Comparison of ENCODE assay signal across 1 cellular context in the genomic region with DNA sequence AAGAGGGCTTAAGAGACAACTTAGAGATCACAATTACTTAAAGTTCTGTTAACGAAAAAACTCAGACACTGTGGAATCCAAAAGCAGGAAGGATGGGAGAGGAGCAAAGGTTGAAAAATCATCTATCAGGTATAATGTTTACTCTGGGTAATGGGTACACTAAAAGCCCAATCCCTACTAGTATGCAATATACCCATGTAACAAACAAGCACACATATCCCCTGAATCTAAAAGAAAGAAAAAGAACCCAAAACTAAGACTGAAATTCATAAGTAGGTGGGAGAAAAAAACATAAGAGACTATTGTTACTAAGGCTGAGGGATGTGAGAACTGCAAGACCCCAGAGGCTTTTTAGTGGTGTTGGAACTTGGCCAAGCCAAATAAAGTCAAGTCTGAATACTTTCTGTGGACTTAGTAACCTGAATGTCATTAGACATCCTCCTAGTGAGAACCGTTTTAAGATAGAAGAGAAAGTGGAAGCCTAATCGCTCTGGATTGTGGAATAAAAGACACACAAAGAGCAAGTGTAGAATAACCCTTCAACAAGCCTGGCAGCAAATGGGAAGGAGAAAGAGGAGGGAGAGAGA.
TF ChIP-seq lines count a peak whose summit lies in the region.

No MANE protein-coding gene starts in this region.

TF ChIP-seq in HEK293, 187 proteins besides CTCF, POLR2A, EP300 and RAD21 (continued from another document):
- TF ChIP-seq ZNF18 (tag by site-specific recombination; IDR thresholded peaks at IDR 0.05): peak; percentile 87
- TF ChIP-seq ZNF175 (tag by site-specific recombination; IDR thresholded peaks at IDR 0.05): no peak
- TF ChIP-seq SETDB1 (IDR thresholded peaks at IDR 0.05; ENCODE audit: insufficient read length, low read length): no peak
- no peak for TF ChIP-seq ZNF239 (tag by site-specific recombination; IDR thresholded peaks at IDR 0.05)
- TF ChIP-seq, protein P1, sequence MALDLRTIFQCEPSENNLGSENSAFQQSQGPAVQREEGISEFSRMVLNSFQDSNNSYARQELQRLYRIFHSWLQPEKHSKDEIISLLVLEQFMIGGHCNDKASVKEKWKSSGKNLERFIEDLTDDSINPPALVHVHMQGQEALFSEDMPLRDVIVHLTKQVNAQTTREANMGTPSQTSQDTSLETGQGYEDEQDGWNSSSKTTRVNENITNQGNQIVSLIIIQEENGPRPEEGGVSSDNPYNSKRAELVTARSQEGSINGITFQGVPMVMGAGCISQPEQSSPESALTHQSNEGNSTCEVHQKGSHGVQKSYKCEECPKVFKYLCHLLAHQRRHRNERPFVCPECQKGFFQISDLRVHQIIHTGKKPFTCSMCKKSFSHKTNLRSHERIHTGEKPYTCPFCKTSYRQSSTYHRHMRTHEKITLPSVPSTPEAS (tag by site-specific recombination; IDR thresholded peaks at IDR 0.05): no peak
- TF ChIP-seq ZNF645 (tag by site-specific recombination; IDR thresholded peaks at IDR 0.05): no peak
- no peak for TF ChIP-seq ZNF510 (tag by site-specific recombination; IDR thresholded peaks at IDR 0.05; ENCODE audit: insufficient replicate concordance)
- TF ChIP-seq ZNF639 (tag by site-specific recombination; IDR thresholded peaks at IDR 0.05): no peak
- TF ChIP-seq ZNF23 (tag by site-specific recombination; IDR thresholded peaks at IDR 0.05; ENCODE audit: borderline replicate concordance): no peak
- TF ChIP-seq ZNF670 (tag by site-specific recombination; IDR thresholded peaks at IDR 0.05; ENCODE audit: low read depth): no peak
- TF ChIP-seq, protein P2, sequence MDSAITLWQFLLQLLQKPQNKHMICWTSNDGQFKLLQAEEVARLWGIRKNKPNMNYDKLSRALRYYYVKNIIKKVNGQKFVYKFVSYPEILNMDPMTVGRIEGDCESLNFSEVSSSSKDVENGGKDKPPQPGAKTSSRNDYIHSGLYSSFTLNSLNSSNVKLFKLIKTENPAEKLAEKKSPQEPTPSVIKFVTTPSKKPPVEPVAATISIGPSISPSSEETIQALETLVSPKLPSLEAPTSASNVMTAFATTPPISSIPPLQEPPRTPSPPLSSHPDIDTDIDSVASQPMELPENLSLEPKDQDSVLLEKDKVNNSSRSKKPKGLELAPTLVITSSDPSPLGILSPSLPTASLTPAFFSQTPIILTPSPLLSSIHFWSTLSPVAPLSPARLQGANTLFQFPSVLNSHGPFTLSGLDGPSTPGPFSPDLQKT (IDR thresholded peaks at IDR 0.05; ENCODE audit: borderline replicate concordance, low read depth, low read length): no peak
- no peak for TF ChIP-seq MYNN (tag by site-specific recombination; IDR thresholded peaks at IDR 0.05; ENCODE audit: borderline replicate concordance)
- TF ChIP-seq ZNF626 (tag by site-specific recombination; IDR thresholded peaks at IDR 0.05): no peak
- TF ChIP-seq ATF2 (tag by site-specific recombination; IDR thresholded peaks at IDR 0.05; ENCODE audit: low read depth): no peak
- no peak for TF ChIP-seq ZNF596 (tag by site-specific recombination; IDR thresholded peaks at IDR 0.05)
- TF ChIP-seq ZNF501 (tag by site-specific recombination; IDR thresholded peaks at IDR 0.05): no peak
- TF ChIP-seq ZBTB7A (tag by site-specific recombination; IDR thresholded peaks at IDR 0.05; ENCODE audit: low read depth): no peak
- TF ChIP-seq TRIM28 (IDR thresholded peaks at IDR 0.05; ENCODE audit: borderline replicate concordance, low read length): no peak
- TF ChIP-seq, protein P3, sequence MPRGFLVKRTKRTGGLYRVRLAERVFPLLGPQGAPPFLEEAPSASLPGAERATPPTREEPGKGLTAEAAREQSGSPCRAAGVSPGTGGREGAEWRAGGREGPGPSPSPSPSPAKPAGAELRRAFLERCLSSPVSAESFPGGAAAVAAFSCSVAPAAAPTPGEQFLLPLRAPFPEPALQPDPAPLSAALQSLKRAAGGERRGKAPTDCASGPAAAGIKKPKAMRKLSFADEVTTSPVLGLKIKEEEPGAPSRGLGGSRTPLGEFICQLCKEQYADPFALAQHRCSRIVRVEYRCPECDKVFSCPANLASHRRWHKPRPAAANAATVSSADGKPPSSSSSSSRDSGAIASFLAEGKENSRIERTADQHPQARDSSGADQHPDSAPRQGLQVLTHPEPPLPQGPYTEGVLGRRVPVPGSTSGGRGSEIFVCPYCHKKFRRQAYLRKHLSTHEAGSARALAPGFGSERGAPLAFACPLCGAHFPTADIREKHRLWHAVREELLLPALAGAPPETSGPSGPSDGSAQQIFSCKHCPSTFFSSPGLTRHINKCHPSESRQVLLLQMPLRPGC (tag by site-specific recombination; IDR thresholded peaks at IDR 0.05): no peak
- no peak for TF ChIP-seq ZNF223 (tag by site-specific recombination; IDR thresholded peaks at IDR 0.05)
- peak; percentile 60 for TF ChIP-seq PRDM6 (tag by site-specific recombination; IDR thresholded peaks at IDR 0.05)
- TF ChIP-seq ZNF350 (tag by site-specific recombination; IDR thresholded peaks at IDR 0.05): no peak
- TF ChIP-seq ZNF174 (tag by site-specific recombination; IDR thresholded peaks at IDR 0.05): no peak
- TF ChIP-seq ZNF544 (tag by site-specific recombination; IDR thresholded peaks at IDR 0.05): no peak
- TF ChIP-seq, protein P4, sequence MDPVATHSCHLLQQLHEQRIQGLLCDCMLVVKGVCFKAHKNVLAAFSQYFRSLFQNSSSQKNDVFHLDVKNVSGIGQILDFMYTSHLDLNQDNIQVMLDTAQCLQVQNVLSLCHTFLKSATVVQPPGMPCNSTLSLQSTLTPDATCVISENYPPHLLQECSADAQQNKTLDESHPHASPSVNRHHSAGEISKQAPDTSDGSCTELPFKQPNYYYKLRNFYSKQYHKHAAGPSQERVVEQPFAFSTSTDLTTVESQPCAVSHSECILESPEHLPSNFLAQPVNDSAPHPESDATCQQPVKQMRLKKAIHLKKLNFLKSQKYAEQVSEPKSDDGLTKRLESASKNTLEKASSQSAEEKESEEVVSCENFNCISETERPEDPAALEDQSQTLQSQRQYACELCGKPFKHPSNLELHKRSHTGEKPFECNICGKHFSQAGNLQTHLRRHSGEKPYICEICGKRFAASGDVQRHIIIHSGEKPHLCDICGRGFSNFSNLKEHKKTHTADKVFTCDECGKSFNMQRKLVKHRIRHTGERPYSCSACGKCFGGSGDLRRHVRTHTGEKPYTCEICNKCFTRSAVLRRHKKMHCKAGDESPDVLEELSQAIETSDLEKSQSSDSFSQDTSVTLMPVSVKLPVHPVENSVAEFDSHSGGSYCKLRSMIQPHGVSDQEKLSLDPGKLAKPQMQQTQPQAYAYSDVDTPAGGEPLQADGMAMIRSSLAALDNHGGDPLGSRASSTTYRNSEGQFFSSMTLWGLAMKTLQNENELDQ (tag by site-specific recombination; IDR thresholded peaks at IDR 0.05; ENCODE audit: low read depth): no peak
- 0 out of 2 replicates have a peak, but pooled peaks have one; percentile 32 for TF ChIP-seq ZNF366 (tag by site-specific recombination; conservative IDR thresholded peaks at IDR 0.05)
- TF ChIP-seq ZNF24 (tag by site-specific recombination; IDR thresholded peaks at IDR 0.05): no peak
- no peak for TF ChIP-seq ZNF600 (tag by site-specific recombination; IDR thresholded peaks at IDR 0.05)
- no peak for TF ChIP-seq KLF8 (tag by site-specific recombination; IDR thresholded peaks at IDR 0.05)
- TF ChIP-seq MEIS1 (CRISPR knock-in tag; IDR thresholded peaks at IDR 0.05; ENCODE audit: borderline replicate concordance): no peak
